ENCODE assay signal across 8 cellular contexts in genomic region chr16:87956169-87956770, GRCh38. TPM values are rescaled to one million over a fixed set of nuclear protein-coding genes. Genes with fewer than 3 reads are reported as not detected.
DNase-seq lines count a peak whose midpoint lies in the region; ATAC-seq and TF ChIP-seq lines count a peak whose summit lies in the region.

No MANE protein-coding gene starts in this region.

- H3K36me3 ChIP-seq in stomach = peaks cover 0 to 24% (median 14%) of the 10 kb centered on the region in 4 donors

- H3K4me3 Mint-ChIP-seq in CD14-positive monocyte (peak overlapping the region; percentile 81 to 84), naive B cell (peak overlapping the region; percentile 78 to 91 (median 88))

- peak; percentile 92 for DNase-seq in CD14-positive monocyte (ENCODE audit: low spot score)
- no peak for DNase-seq in coronary artery (ENCODE audit: low spot score)
- DNase-seq in naive B cell = peak; percentile 91
- no peak for DNase-seq in stomach
- no peak for DNase-seq in cortex of kidney (lab: John Stamatoyannopoulos, UW)
- no peak for DNase-seq in ACHN

- in situ Hi-C loops in ACHN (cut with HindIII; ENCODE audit: low pct_ligation_motif_present, low pct_unique_long_range_greater_than_20kb, low sequenced_read_pairs) = no loop called here

- no peak for TF ChIP-seq CTCF in CD14-positive monocyte (IDR thresholded peaks at IDR 0.05)
- TF ChIP-seq CTCF in coronary artery (IDR thresholded peaks at IDR 0.05) = no peak
- no peak for TF ChIP-seq CTCF in stomach (IDR thresholded peaks at IDR 0.05)

- no peak for TF ChIP-seq EP300 in stomach (IDR thresholded peaks at IDR 0.05)

- H3K27me3 Mint-ChIP-seq in CD14-positive monocyte (ENCODE audit: low read depth in 3 of 3) (peaks cover 0 to 6% (median 1%) of the 10 kb centered on the region in 3 donors), naive B cell (no peaks in the 10 kb centered on the region)

- WGBS in stomach, 5 donors = 27 to 49% (median 42%) methylated on average over 9 to 13 of the region's 13 CpGs

- H3K4me1 ChIP-seq in stomach = peaks cover 36 to 73% (median 66%) of the 10 kb centered on the region in 4 donors

- no peaks in the 10 kb centered on the region for H3K27me3 ChIP-seq in stomach

- H3K4me3 ChIP-seq in coronary artery = peak overlapping the region; percentile 12
- peak overlapping the region in 1 of 4 donors; percentile 12 for H3K4me3 ChIP-seq in stomach

- intact Hi-C loops in CD14-positive monocyte (cut with micrococcal nuclease) = loop anchor here in 1 of 2 donors (2.0 to 10.0 kb wide), 2 partner anchors 49 to 749 kb away; partner anchors contain the start of genes CTU2 and RNF166
- intact Hi-C loops in stomach (cut with DNase I; ENCODE audit: low total_unique reads) = no loop called here

- peaks cover 81% of the 10 kb centered on the region for H3K4me1 Mint-ChIP-seq in CD14-positive monocyte
- peaks cover 52 to 92% (median 85%) of the 10 kb centered on the region in 3 donors for H3K4me1 Mint-ChIP-seq in naive B cell

- ATAC-seq in HG02870 (IDR thresholded peaks at IDR 0.05; ENCODE audit: unreplicated experiment) = peak; percentile 43
- peak; percentile 66 to 71 for ATAC-seq in activated CD4-positive, CD25-positive, alpha-beta regulatory T cell treated with anti-CD3 and anti-CD28 coated beads, Interleukin-2, amount 50 U/mL, for 24 hours
- ATAC-seq in naive B cell (ENCODE audit: low read depth in 2 of 2) = peak; percentile 71 to 73

- H3K36me3 Mint-ChIP-seq in CD14-positive monocyte (peaks cover 37 to 44% of the 10 kb centered on the region in 2 donors), naive B cell (peaks cover 0 to 8% of the 10 kb centered on the region in 2 donors)

- no peaks in the 10 kb centered on the region for H3K9me3 ChIP-seq in stomach

- H3K9me3 Mint-ChIP-seq in CD14-positive monocyte = peaks cover 0 to 2% (median 0%) of the 10 kb centered on the region in 7 donors
- no peaks in the 10 kb centered on the region for H3K9me3 Mint-ChIP-seq in naive B cell

- H3K27ac ChIP-seq in coronary artery (peak overlapping the region; percentile 33 to 52), stomach (peak overlapping the region in 4 of 5 donors; percentile 41 to 95 (median 79))

- no peak for TF ChIP-seq POLR2A in stomach (IDR thresholded peaks at IDR 0.05)

- peak overlapping the region; percentile 96 to 100 (median 97) for H3K27ac Mint-ChIP-seq in CD14-positive monocyte
- H3K27ac Mint-ChIP-seq in naive B cell = peak overlapping the region; percentile 97 to 99 (median 98)

RNA-seq across cellular contexts. Expression of gene BANP, which starts 5.0 kb away (rescaled TPM):
- polyA plus RNA-seq in CD14-positive monocyte = 10 to 100 TPM; 10.1 to 11.7 TPM
- 10 to 100 TPM; 24.3 to 40.1 (median 28.5) TPM for polyA plus RNA-seq in naive B cell (ENCODE audit: low read depth in 6 of 6)
- 100 to 1,000 TPM in 1 of 5 donors, 10 to 100 TPM in 4; 17.4 to 144 (median 71.2) TPM for total RNA-seq in stomach
- polyA plus RNA-seq in stomach = 10 to 100 TPM in 1 of 3 donors, 1 to 10 TPM in 2; 6.0 to 10.3 (median 7.5) TPM

RNA-seq across cellular contexts. Expression of gene CA5A, which starts 19.9 kb away (rescaled TPM):
- polyA plus RNA-seq in CD14-positive monocyte (not detected), naive B cell (ENCODE audit: low read depth in 6 of 6) (not detected), stomach (not detected)
- total RNA-seq in stomach = not detected

Comparison
In these comparisons a context has a peak if more than half of its experiments do, and no peak if none do; other contexts are left out.
1. DNase-seq: peak in CD14-positive monocyte (single experiment) and naive B cell (single experiment); none in coronary artery (single experiment), stomach (single experiment), cortex of kidney (single experiment) and ACHN (single experiment).
2. Peak in every context shown above with its lines, with median percentiles within 50 percentile points of each other: ATAC-seq.